In genomic region chr5:178323541-178323865, GRCh38 we compare ENCODE assay signal across 24 cellular contexts.
DNase-seq lines count a peak whose midpoint lies in the region; ATAC-seq lines count a peak whose summit lies in the region.
"Had no signal": no experiment of that assay in that cellular context is flagged by ENCODE, and none has a peak within 500 bp of the region (broad histone marks: within the 10 kb centered on the region; RNA-seq: fewer than 3 reads in every experiment).

No MANE protein-coding gene starts in this region.

- H3K9me3 ChIP-seq in BLaER1 treated with 17β-estradiol and CSF1 and Interleukin-3, amounts not matched to agents 10 nM and 100 nM (replicated peaks in 1 of 11), result peaks cover 0 to 4% (median 2%) of the 10 kb centered on the region in 11 experiments; a peak in 14 of 22 replicates
- H3K9me3 ChIP-seq: A549, upper lobe of left lung had no signal

- peak overlapping the region; percentile 69 to 97 (median 91) for H3K4me2 ChIP-seq in BLaER1 treated with 17β-estradiol and CSF1 and Interleukin-3, amounts not matched to agents 10 nM and 100 nM
- H3K4me2 ChIP-seq: A549, hepatocyte had no signal

- peaks cover 68 to 84% (median 78%) of the 10 kb centered on the region in 10 experiments for H3K4me1 ChIP-seq in BLaER1 treated with 17β-estradiol and CSF1 and Interleukin-3, amounts not matched to agents 10 nM and 100 nM
- H3K4me1 ChIP-seq: A549 had no signal

- peak overlapping the region in 5 of 11 experiments; percentile 17 to 53 (median 21); a peak in 3 of 22 replicates for H3K9ac ChIP-seq in BLaER1 treated with 17β-estradiol and CSF1 and Interleukin-3, amounts not matched to agents 10 nM and 100 nM

- H3K36me3 Mint-ChIP-seq in memory B cell, result no peaks in the 10 kb centered on the region
- H3K36me3 Mint-ChIP-seq: activated CD8-positive, alpha-beta memory T cell treated with anti-CD3 and anti-CD28 coated beads, Interleukin-2, amount 10 ng/mL, durations not matched to agents 7 days and 5 days; brain had no signal

- H3K36me3 ChIP-seq in BLaER1 treated with 17β-estradiol and CSF1 and Interleukin-3, amounts not matched to agents 10 nM and 100 nM, result no peaks in the 10 kb centered on the region
- H3K36me3 ChIP-seq: upper lobe of left lung had no signal

- peak; percentile 24 for ATAC-seq in GM19351 (IDR thresholded peaks at IDR 0.05; ENCODE audit: unreplicated experiment)
- ATAC-seq in HG02943 (IDR thresholded peaks at IDR 0.05; ENCODE audit: low read depth, unreplicated experiment), result peak; percentile 19
- no peak for ATAC-seq in memory B cell (ENCODE audit: low read depth)
- ATAC-seq: A549; activated CD8-positive, alpha-beta memory T cell treated with anti-CD3 and anti-CD28 coated beads, Interleukin-2, amount 10 ng/mL, durations not matched to agents 7 days and 5 days; activated T-helper 17 cell treated with anti-CD3 and anti-CD28 coated beads, Interleukin-2, amount 50 U/mL, for 72 hours; HCT116 had no signal

- no peak overlapping the region for H3K27ac Mint-ChIP-seq in memory B cell
- H3K27ac Mint-ChIP-seq: activated CD8-positive, alpha-beta memory T cell treated with anti-CD3 and anti-CD28 coated beads, Interleukin-2, amount 10 ng/mL, durations not matched to agents 7 days and 5 days; activated T-helper 17 cell treated with anti-CD3 and anti-CD28 coated beads, Interleukin-2, amount 50 U/mL, for 72 hours; stimulated activated naive CD8-positive, alpha-beta T cell treated with anti-CD3 and anti-CD28 coated beads, Interleukin-15, Interleukin-2, amounts not matched to agents 100 ng/mL and 50 ng/mL, for 24 hours had no signal

- peaks cover 3% of the 10 kb centered on the region for H3K27me3 Mint-ChIP-seq in memory B cell
- H3K27me3 Mint-ChIP-seq: activated CD8-positive, alpha-beta memory T cell treated with anti-CD3 and anti-CD28 coated beads, Interleukin-2, amount 10 ng/mL, durations not matched to agents 7 days and 5 days; stimulated activated naive CD8-positive, alpha-beta T cell treated with anti-CD3 and anti-CD28 coated beads, Interleukin-15, Interleukin-2, amounts not matched to agents 100 ng/mL and 50 ng/mL, for 24 hours had no signal

- H3K27me3 ChIP-seq in BLaER1 treated with 17β-estradiol and CSF1 and Interleukin-3, amounts not matched to agents 10 nM and 100 nM, result peaks cover 0 to 45% (median 6%) of the 10 kb centered on the region in 11 experiments; a peak in 12 of 22 replicates
- H3K27me3 ChIP-seq: hepatocyte, upper lobe of left lung had no signal

- peak overlapping the region in 1 of 10 experiments; percentile 6; a peak in 1 of 20 replicates for H3K4me3 ChIP-seq in BLaER1 treated with 17β-estradiol and CSF1 and Interleukin-3, amounts not matched to agents 10 nM and 100 nM
- H3K4me3 ChIP-seq: A549, hepatocyte, lung, upper lobe of left lung had no signal

- no peaks in the 10 kb centered on the region for H3K9me3 Mint-ChIP-seq in memory B cell
- H3K9me3 Mint-ChIP-seq: activated T-helper 17 cell treated with anti-CD3 and anti-CD28 coated beads, Interleukin-2, amount 50 U/mL, for 72 hours; brain; stimulated activated naive CD8-positive, alpha-beta T cell treated with anti-CD3 and anti-CD28 coated beads, Interleukin-15, Interleukin-2, amounts not matched to agents 100 ng/mL and 50 ng/mL, for 24 hours had no signal

- H3K4me1 Mint-ChIP-seq in memory B cell, result peaks cover 27% of the 10 kb centered on the region
- H3K4me1 Mint-ChIP-seq: activated CD8-positive, alpha-beta memory T cell treated with anti-CD3 and anti-CD28 coated beads, Interleukin-2, amount 10 ng/mL, durations not matched to agents 7 days and 5 days; activated T-helper 17 cell treated with anti-CD3 and anti-CD28 coated beads, Interleukin-2, amount 50 U/mL, for 72 hours had no signal

- H4K20me1 ChIP-seq in BLaER1 treated with 17β-estradiol and CSF1 and Interleukin-3, amounts not matched to agents 10 nM and 100 nM, result peaks cover 0 to 31% (median 16%) of the 10 kb centered on the region in 11 experiments; a peak in 13 of 22 replicates

- no peak overlapping the region for H3K27ac ChIP-seq in BLaER1 treated with 17β-estradiol and CSF1 and Interleukin-3, amounts not matched to agents 10 nM and 100 nM
- H3K27ac ChIP-seq: A549, hepatocyte, upper lobe of left lung had no signal

- peak overlapping the region; percentile 84 for H3K4me3 Mint-ChIP-seq in memory B cell
- H3K4me3 Mint-ChIP-seq: activated CD8-positive, alpha-beta memory T cell treated with anti-CD3 and anti-CD28 coated beads, Interleukin-2, amount 10 ng/mL, durations not matched to agents 7 days and 5 days; activated T-helper 17 cell treated with anti-CD3 and anti-CD28 coated beads, Interleukin-2, amount 50 U/mL, for 72 hours; brain; stimulated activated naive CD8-positive, alpha-beta T cell treated with anti-CD3 and anti-CD28 coated beads, Interleukin-15, Interleukin-2, amounts not matched to agents 100 ng/mL and 50 ng/mL, for 24 hours had no signal

- DNase-seq in memory B cell (ENCODE audit: low spot score in 2 of 2), result no peak
- no peak for DNase-seq in NCI-H1694 (lab: John Stamatoyannopoulos, UW)
- no peak for DNase-seq in NCI-H446 treated with DMSO at 0.1 percent for 48 hours (lab: John Stamatoyannopoulos, UW)
- no peak for DNase-seq in NCI-H146 (lab: John Stamatoyannopoulos, UW)
- DNase-seq in DMS114 treated with DMSO at 0.1 percent for 48 hours (lab: John Stamatoyannopoulos, UW; ENCODE audit: unreplicated experiment), result no peak
- DNase-seq: activated CD4-positive, alpha-beta T cell treated with anti-CD3 and anti-CD28 coated beads for 4 hours; activated CD8-positive, alpha-beta memory T cell treated with anti-CD3 and anti-CD28 coated beads, Interleukin-2, amount 10 ng/mL, durations not matched to agents 7 days and 5 days; C1 segment of cervical spinal cord; GDM1; Karpas-422; NCI-H2081; NCI-H446; stimulated activated CD4-positive, alpha-beta T cell treated with anti-CD3 and anti-CD28 coated beads, Interleukin-1b, Interleukin-23, amount 100 ng/mL, for 48 hours; upper lobe of left lung had no signal
